9 cellular contexts compared by ENCODE assay signal in the genomic region with DNA sequence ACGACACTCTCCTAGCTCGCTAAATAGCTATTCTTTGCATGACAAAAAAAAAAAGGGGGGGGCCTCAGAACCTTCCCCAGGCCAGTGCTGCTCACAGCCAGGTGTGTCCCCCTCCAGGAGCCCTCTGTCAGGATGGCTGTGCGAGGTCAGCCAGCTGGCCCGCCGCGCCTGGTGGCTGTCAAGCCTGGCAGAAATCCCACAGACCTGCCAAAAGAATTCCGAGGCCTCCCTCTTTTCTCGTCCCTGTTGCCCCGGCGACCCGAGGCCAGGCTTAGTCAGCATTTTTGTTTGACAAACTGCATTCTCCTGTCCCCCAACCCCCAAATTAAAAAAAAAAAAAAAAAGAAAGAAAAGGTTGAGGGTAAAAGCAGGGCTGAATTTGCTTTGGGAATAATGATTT.
DNase-seq lines count a peak whose midpoint lies in the region; ATAC-seq and TF ChIP-seq lines count a peak whose summit lies in the region.
"Had no signal": no experiment of that assay in that cellular context is flagged by ENCODE, and none has a peak within 500 bp of the region (broad histone marks: within the 10 kb centered on the region; RNA-seq: fewer than 3 reads in every experiment).

No MANE protein-coding gene starts in this region.

- ATAC-seq in heart left ventricle, result peak; percentile 82 to 85 (median 84)
- ATAC-seq in GM18858 (IDR thresholded peaks at IDR 0.05; ENCODE audit: unreplicated experiment), result no peak
- ATAC-seq in CD4-positive, alpha-beta T cell (ENCODE audit: poor library complexity), result no peak

- no peak overlapping the region for H3K9ac ChIP-seq in SK-N-SH

- peak overlapping the region; percentile 20; the same call in 1 of the 2 replicates for H3K4me2 ChIP-seq in SK-N-SH

- DNase-seq in EL (peak; percentile 28), SK-N-SH (peak; percentile 27), heart left ventricle (peak; percentile 75 to 86 (median 80)), ovary (peak; percentile 55 to 70 (median 59)), NCI-H510A treated with DMSO at 0.1 percent for 48 hours (lab: John Stamatoyannopoulos, UW) (no peak)
- DNase-seq in CD4-positive, alpha-beta T cell, result no peak
- DNase-seq in activated CD4-positive, CD25-positive, alpha-beta regulatory T cell (lab: John Stamatoyannopoulos, UW), result no peak
- DNase-seq: effector CD8-positive, alpha-beta T cell had no signal

- H4K20me1 ChIP-seq in SK-N-SH (ENCODE audit: insufficient read depth), result no peaks in the 10 kb centered on the region

- H3K4me3 ChIP-seq in SK-N-SH (ENCODE audit: low read depth in 2 of 2, low read length in 1 of 2) (no peak overlapping the region), heart left ventricle (no peak overlapping the region), ovary (no peak overlapping the region)

- H3K27me3 ChIP-seq in SK-N-SH (ENCODE audit: insufficient read depth) (no peaks in the 10 kb centered on the region), heart left ventricle (no peaks in the 10 kb centered on the region), ovary (no peaks in the 10 kb centered on the region)
- H3K27me3 ChIP-seq in CD4-positive, alpha-beta T cell (ENCODE audit: control insufficient read depth, insufficient read depth, low read length), result no peaks in the 10 kb centered on the region

- no peaks in the 10 kb centered on the region for H3K9me3 ChIP-seq in SK-N-SH
- no peaks in the 10 kb centered on the region for H3K9me3 ChIP-seq in heart left ventricle
- no peaks in the 10 kb centered on the region for H3K9me3 ChIP-seq in ovary
- no peaks in the 10 kb centered on the region for H3K9me3 ChIP-seq in CD4-positive, alpha-beta T cell (ENCODE audit: control insufficient read depth, low read length)

- no peaks in the 10 kb centered on the region for H3K9me3 Mint-ChIP-seq in CD4-positive, alpha-beta T cell

- TF ChIP-seq POLR2A in heart left ventricle (IDR thresholded peaks at IDR 0.05), result no peak
- TF ChIP-seq POLR2A in ovary (IDR thresholded peaks at IDR 0.05), result no peak

- H3K4me1 Mint-ChIP-seq in CD4-positive, alpha-beta T cell (ENCODE audit: low read depth), result no peaks in the 10 kb centered on the region

- no peaks in the 10 kb centered on the region for H3K9me2 ChIP-seq in SK-N-SH

- no peaks in the 10 kb centered on the region for H3K27me3 Mint-ChIP-seq in CD4-positive, alpha-beta T cell

- no peak for TF ChIP-seq EP300 in SK-N-SH (IDR thresholded peaks at IDR 0.05; ENCODE audit: borderline replicate concordance in 1 of 2, low read depth in 1 of 2, low read length in 1 of 2)
- TF ChIP-seq EP300 in ovary (IDR thresholded peaks at IDR 0.05), result no peak

- peak overlapping the region in 1 of 2 experiments; percentile 47; a peak in 1 of 4 replicates for H3K27ac ChIP-seq in SK-N-SH (ENCODE audit: low read depth in 2 of 2, low read length in 1 of 2)
- peak overlapping the region in 5 of 12 donors; percentile 7 to 63 (median 20) for H3K27ac ChIP-seq in heart left ventricle
- H3K27ac ChIP-seq in ovary, result peak overlapping the region; percentile 21 to 73
- no peak overlapping the region for H3K27ac ChIP-seq in CD4-positive, alpha-beta T cell (ENCODE audit: low read depth, low read length)

- no peak overlapping the region for H3K27ac Mint-ChIP-seq in CD4-positive, alpha-beta T cell

- H3K4me3 Mint-ChIP-seq in CD4-positive, alpha-beta T cell, result no peak overlapping the region

- peaks cover 51% of the 10 kb centered on the region for H3K79me2 ChIP-seq in SK-N-SH (ENCODE audit: insufficient read depth)

- H3K36me3 ChIP-seq in SK-N-SH (replicated peaks in 1 of 2; ENCODE audit: control insufficient read depth in 1 of 2, insufficient read depth in 2 of 2, low read length in 1 of 2) (peaks cover 3 to 8% of the 10 kb centered on the region in 2 experiments), heart left ventricle (peaks cover 0 to 8% (median 4%) of the 10 kb centered on the region in 9 donors), ovary (no peaks in the 10 kb centered on the region)

- no peak overlapping the region for H2AFZ ChIP-seq in SK-N-SH (ENCODE audit: low read depth)

- TF ChIP-seq CTCF in SK-N-SH (IDR thresholded peaks at IDR 0.05) (no peak), heart left ventricle (IDR thresholded peaks at IDR 0.05) (no peak), ovary (IDR thresholded peaks at IDR 0.05) (no peak)
- TF ChIP-seq CTCF in CD4-positive, alpha-beta T cell (IDR thresholded peaks at IDR 0.05), result no peak

- CTCF ChIA-PET in SK-N-SH (lab: Yijun Ruan, JAX), result interaction anchor here (1.0 kb wide), 1 partner anchor 180 kb away, joined by 5 read pairs; no protein-coding TSS in a partner anchor
- CTCF ChIA-PET in CD4-positive, alpha-beta T cell (lab: Charles Lee), result no interaction called here

- 40% methylated on average over 11 of the region's 11 CpGs for WGBS in SK-N-SH (ENCODE audit: low lambda C conversion rate)
- 13 to 32% (median 17%) methylated on average over 11 of the region's 11 CpGs for WGBS in heart left ventricle, 4 donors
- WGBS in ovary, 3 donors, result 12 to 16% (median 15%) methylated on average over 11 of the region's 11 CpGs

- no peaks in the 10 kb centered on the region for H3K36me3 Mint-ChIP-seq in CD4-positive, alpha-beta T cell (ENCODE audit: low read depth)

- peaks cover 31% of the 10 kb centered on the region for H3F3A ChIP-seq in SK-N-SH (replicated peaks; ENCODE audit: insufficient read depth)

- POLR2A ChIA-PET in SK-N-SH (lab: Yijun Ruan, JAX), result no interaction called here
- POLR2A ChIA-PET in CD4-positive, alpha-beta T cell (lab: Charles Lee), result no interaction called here

- H3K4me1 ChIP-seq in SK-N-SH (ENCODE audit: control insufficient read depth in 1 of 2, insufficient read depth in 2 of 2, low read depth in 1 of 2, low read length in 1 of 2), result peaks cover 21 to 40% of the 10 kb centered on the region in 2 experiments
- peaks cover 0 to 73% (median 43%) of the 10 kb centered on the region in 12 donors for H3K4me1 ChIP-seq in heart left ventricle
- H3K4me1 ChIP-seq in ovary (ENCODE audit: insufficient read depth), result peaks cover 30% of the 10 kb centered on the region

- TF ChIP-seq RAD21 in SK-N-SH (IDR thresholded peaks at IDR 0.05; ENCODE audit: low read length), result no peak

- intact Hi-C loops in heart left ventricle (cut with DNase I) (loop anchor here in 2 of 10 donors (5.0 to 10.0 kb wide), 2 partner anchors 118 to 121 kb away; a partner anchor contains a TSS), ovary (cut with DNase I) (loop anchor here in 2 of 4 donors (5.0 to 10.0 kb wide), 3 partner anchors 58 to 121 kb away; a partner anchor contains a TSS)
- intact Hi-C loops in CD4-positive, alpha-beta T cell (cut with DNase I, micrococcal nuclease), result no loop called here

TF ChIP-seq in SK-N-SH, 30 proteins besides CTCF, POLR2A, EP300 and RAD21:
- TF ChIP-seq MXI1 (IDR thresholded peaks at IDR 0.05; ENCODE audit: low read depth, low read length) (no peak), SIN3A (IDR thresholded peaks at IDR 0.05; ENCODE audit: borderline replicate concordance, low read depth, low read length) (no peak), NFIC (IDR thresholded peaks at IDR 0.05; ENCODE audit: borderline replicate concordance) (peak; percentile 64), TCF12 (IDR thresholded peaks at IDR 0.05) (peak; percentile 70), RXRA (IDR thresholded peaks at IDR 0.05; ENCODE audit: borderline replicate concordance, low read depth) (no peak), TEAD4 (IDR thresholded peaks at IDR 0.05; ENCODE audit: borderline replicate concordance, insufficient read depth) (0 out of 2 replicates have a peak, but pooled peaks have one; percentile 43), SMC3 (IDR thresholded peaks at IDR 0.05; ENCODE audit: low read depth, low read length) (no peak)
- TF ChIP-seq, protein P1, sequence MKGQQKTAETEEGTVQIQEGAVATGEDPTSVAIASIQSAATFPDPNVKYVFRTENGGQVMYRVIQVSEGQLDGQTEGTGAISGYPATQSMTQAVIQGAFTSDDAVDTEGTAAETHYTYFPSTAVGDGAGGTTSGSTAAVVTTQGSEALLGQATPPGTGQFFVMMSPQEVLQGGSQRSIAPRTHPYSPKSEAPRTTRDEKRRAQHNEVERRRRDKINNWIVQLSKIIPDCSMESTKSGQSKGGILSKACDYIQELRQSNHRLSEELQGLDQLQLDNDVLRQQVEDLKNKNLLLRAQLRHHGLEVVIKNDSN (IDR thresholded peaks at IDR 0.05; ENCODE audit: borderline replicate concordance, low read depth), result no peak
- TF ChIP-seq, protein P2, sequence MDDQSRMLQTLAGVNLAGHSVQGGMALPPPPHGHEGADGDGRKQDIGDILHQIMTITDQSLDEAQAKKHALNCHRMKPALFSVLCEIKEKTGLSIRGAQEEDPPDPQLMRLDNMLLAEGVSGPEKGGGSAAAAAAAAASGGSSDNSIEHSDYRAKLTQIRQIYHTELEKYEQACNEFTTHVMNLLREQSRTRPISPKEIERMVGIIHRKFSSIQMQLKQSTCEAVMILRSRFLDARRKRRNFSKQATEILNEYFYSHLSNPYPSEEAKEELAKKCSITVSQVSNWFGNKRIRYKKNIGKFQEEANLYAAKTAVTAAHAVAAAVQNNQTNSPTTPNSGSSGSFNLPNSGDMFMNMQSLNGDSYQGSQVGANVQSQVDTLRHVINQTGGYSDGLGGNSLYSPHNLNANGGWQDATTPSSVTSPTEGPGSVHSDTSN (IDR thresholded peaks at IDR 0.05), result peak; percentile 66

Comparison
In these comparisons a context has a peak if more than half of its experiments do, and no peak if none do; other contexts are left out.
1. DNase-seq: peak in EL (single experiment), SK-N-SH (single experiment), heart left ventricle (5 of 5) and ovary (5 of 5); none in NCI-H510A treated with DMSO at 0.1 percent for 48 hours (single experiment), CD4-positive, alpha-beta T cell (0 of 10) and activated CD4-positive, CD25-positive, alpha-beta regulatory T cell (0 of 4).
2. ATAC-seq: peak in heart left ventricle (4 of 4); none in GM18858 (single experiment) and CD4-positive, alpha-beta T cell (single experiment).